In genomic region chr5:14771195-14771594, GRCh38 we compare ENCODE assay signal across 19 cellular contexts.
"Had no signal": no experiment of that assay in that cellular context is flagged by ENCODE, and none has a peak within 500 bp of the region (broad histone marks: within the 10 kb centered on the region; RNA-seq: fewer than 3 reads in every experiment).

No MANE protein-coding gene starts in this region.

- H3K27ac ChIP-seq: heart left ventricle, sigmoid colon, skin epidermis, stomach, thoracic aorta had no signal

- H3K36me3 ChIP-seq: sigmoid colon had no signal

- H3K4me3 ChIP-seq: heart left ventricle, lung, sigmoid colon, skin epidermis, stomach, thoracic aorta had no signal

- ATAC-seq: esophagus mucosa; left colon; natural killer cell treated with Interleukin-12 subunit alpha and Interleukin-12 subunit beta and Interleukin-15 and Interleukin-18, amount 100 ng/mL, for 72 hours; stimulated activated naive B cell treated with anti-CD40 and anti-IgM and Interleukin-4, amounts not matched to agents 10 μg/mL and 1 μg/mL and 100 μg/mL, for 72 hours had no signal

- DNase-seq: cortex of kidney; effector memory CD4-positive, alpha-beta T cell; heart left ventricle; hippocampal formation; left colon; left ventricle myocardium superior; mesenchymal stem cell; midbrain; sigmoid colon; stimulated activated CD4-positive, alpha-beta T cell treated with anti-CD3 and anti-CD28 coated beads, Interleukin-2, amount 100 ng/mL, for 24 hours; stimulated activated CD4-positive, alpha-beta T cell treated with anti-CD3 and anti-CD28 coated beads, Interleukin-4, amount 100 ng/mL, for 4 hours; stimulated activated naive B cell treated with anti-CD40 and anti-IgM and Interleukin-4, amounts not matched to agents 10 μg/mL and 1 μg/mL and 100 μg/mL, for 72 hours; stomach; substantia nigra had no signal

- H3K27me3 ChIP-seq: heart left ventricle, sigmoid colon, stomach had no signal

- H3K9me3 ChIP-seq: heart left ventricle, sigmoid colon, stomach, thoracic aorta had no signal

- H3K9me3 Mint-ChIP-seq: natural killer cell treated with Interleukin-12 subunit alpha and Interleukin-12 subunit beta and Interleukin-15 and Interleukin-18, amount 100 ng/mL, for 72 hours; stimulated activated naive B cell treated with anti-CD40 and anti-IgM and Interleukin-4, amounts not matched to agents 10 μg/mL and 1 μg/mL and 100 μg/mL, for 72 hours had no signal

- H3K27me3 Mint-ChIP-seq: natural killer cell treated with Interleukin-12 subunit alpha and Interleukin-12 subunit beta and Interleukin-15 and Interleukin-18, amount 100 ng/mL, for 72 hours; stimulated activated naive B cell treated with anti-CD40 and anti-IgM and Interleukin-4, amounts not matched to agents 10 μg/mL and 1 μg/mL and 100 μg/mL, for 72 hours had no signal

- H3K4me3 Mint-ChIP-seq: natural killer cell treated with Interleukin-12 subunit alpha and Interleukin-12 subunit beta and Interleukin-15 and Interleukin-18, amount 100 ng/mL, for 72 hours; stimulated activated naive B cell treated with anti-CD40 and anti-IgM and Interleukin-4, amounts not matched to agents 10 μg/mL and 1 μg/mL and 100 μg/mL, for 72 hours had no signal

- H3K27ac Mint-ChIP-seq: natural killer cell treated with Interleukin-12 subunit alpha and Interleukin-12 subunit beta and Interleukin-15 and Interleukin-18, amount 100 ng/mL, for 72 hours; stimulated activated naive B cell treated with anti-CD40 and anti-IgM and Interleukin-4, amounts not matched to agents 10 μg/mL and 1 μg/mL and 100 μg/mL, for 72 hours had no signal
